In the genomic region with DNA sequence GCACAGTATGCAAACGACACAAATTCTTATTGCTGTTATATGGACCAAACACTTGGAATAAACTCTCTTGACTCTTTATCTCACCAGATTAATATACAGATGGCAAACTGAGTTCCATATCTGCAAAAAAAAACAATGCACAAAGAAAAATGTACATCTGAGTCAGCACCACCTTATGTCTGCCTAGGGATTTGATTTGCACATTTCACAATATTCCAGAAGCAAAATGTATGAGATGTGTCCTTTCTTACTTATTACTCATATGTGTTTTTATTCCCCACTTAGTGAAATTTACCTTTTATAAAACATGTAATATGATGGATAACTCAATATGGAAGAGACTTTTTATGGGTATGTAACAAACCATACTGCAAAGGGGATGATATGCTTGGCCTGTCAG, we compare ENCODE assay signal across 16 cellular contexts.
"Had no signal": no experiment of that assay in that cellular context is flagged by ENCODE, and none has a peak within 500 bp of the region (broad histone marks: within the 10 kb centered on the region; RNA-seq: fewer than 3 reads in every experiment).

No MANE protein-coding gene starts in this region.

- H3K27me3 ChIP-seq: adrenal gland, body of pancreas, esophagus muscularis mucosa, thyroid gland had no signal

- H3K4me1 ChIP-seq: adrenal gland, esophagus muscularis mucosa, lower lobe of right lung, thyroid gland had no signal

- DNase-seq: activated B cell treated with CpG ODN at 0.5 μM for 24 hours; activated CD4-positive, alpha-beta T cell treated with anti-CD3 and anti-CD28 coated beads, Interleukin-2, amount 10 ng/mL, durations not matched to agents 24 days and 14 days; activated naive CD4-positive, alpha-beta T cell treated with Interleukin-2 at 50 U/mL for 16 hours; adrenal gland; body of pancreas; hypothalamus; lower lobe of right lung; naive B cell; retina; T-helper 17 cell; thyroid gland had no signal

- H3K27ac ChIP-seq: adrenal gland, body of pancreas, esophagus muscularis mucosa, lower lobe of right lung, thyroid gland had no signal

- ATAC-seq: body of pancreas, lower lobe of right lung, T-helper 17 cell had no signal

- H3K4me2 ChIP-seq: smooth muscle cell had no signal

- FAIRE-seq: endometrium, TTC549, urothelium cell line had no signal

- H3K4me3 ChIP-seq: adrenal gland, body of pancreas, esophagus muscularis mucosa, lower lobe of right lung, smooth muscle cell, thyroid gland had no signal

- H3K36me3 ChIP-seq: adrenal gland, esophagus muscularis mucosa, lower lobe of right lung, thyroid gland had no signal

- H3K9me3 ChIP-seq: body of pancreas, thyroid gland had no signal
